ENCODE assay signal across 12 cellular contexts in genomic region chr4:45662996-45663395, GRCh38.
DNase-seq lines count a peak whose midpoint lies in the region; ATAC-seq and TF ChIP-seq lines count a peak whose summit lies in the region.
"Had no signal": no experiment of that assay in that cellular context is flagged by ENCODE, and none has a peak within 500 bp of the region (broad histone marks: within the 10 kb centered on the region; RNA-seq: fewer than 3 reads in every experiment).

No MANE protein-coding gene starts in this region.

- H3K36me3 Mint-ChIP-seq in natural killer cell treated with Interleukin-12 subunit alpha and Interleukin-12 subunit beta and Interleukin-15 and Interleukin-18, amount 100 ng/mL, for 72 hours, result no peaks in the 10 kb centered on the region

- no peak overlapping the region for H3K27ac Mint-ChIP-seq in natural killer cell treated with Interleukin-12 subunit alpha and Interleukin-12 subunit beta and Interleukin-15 and Interleukin-18, amount 100 ng/mL, for 72 hours

- H3K27me3 Mint-ChIP-seq in natural killer cell treated with Interleukin-12 subunit alpha and Interleukin-12 subunit beta and Interleukin-15 and Interleukin-18, amount 100 ng/mL, for 72 hours, result no peaks in the 10 kb centered on the region

- H3K27me3 ChIP-seq in cardiac muscle cell, result no peaks in the 10 kb centered on the region

- DNase-seq in DMS 273 (lab: John Stamatoyannopoulos, UW; ENCODE audit: unreplicated experiment) (peak; percentile 48), DMS 273 treated with DMSO at 0.1 percent for 48 hours (lab: John Stamatoyannopoulos, UW) (no peak), SW 1271 (lab: John Stamatoyannopoulos, UW) (peak; percentile 29 to 71), cardiac muscle cell (ENCODE audit: low read depth in 1 of 2, low spot score in 1 of 2) (peak; percentile 82 to 86), retinal pigment epithelial cell (ENCODE audit: low read depth) (peak; percentile 96), CD1c-positive myeloid dendritic cell (ENCODE audit: extremely low spot score) (no peak)
- no peak for DNase-seq in natural killer cell treated with Interleukin-12 subunit alpha and Interleukin-12 subunit beta and Interleukin-15 and Interleukin-18, amount 100 ng/mL, for 72 hours (ENCODE audit: low spot score)
- DNase-seq: activated naive CD4-positive, alpha-beta T cell treated with Interleukin-2 at 50 U/mL for 16 hours; foreskin melanocyte; NCI-H2107 had no signal

- H3K4me3 ChIP-seq in cardiac muscle cell (no peak overlapping the region), retinal pigment epithelial cell (ENCODE audit: low read length) (no peak overlapping the region)

- H3K4me3 Mint-ChIP-seq in natural killer cell treated with Interleukin-12 subunit alpha and Interleukin-12 subunit beta and Interleukin-15 and Interleukin-18, amount 100 ng/mL, for 72 hours, result no peak overlapping the region

- TF ChIP-seq CTCF in cardiac muscle cell (IDR thresholded peaks at IDR 0.05; ENCODE audit: low read depth, low read length) (no peak), retinal pigment epithelial cell (conservative IDR thresholded peaks at IDR 0.05; ENCODE audit: low read depth, low read length) (no peak)

- no peak overlapping the region for H3K27ac ChIP-seq in cardiac muscle cell
- H3K27ac ChIP-seq: 22Rv1 had no signal

- peaks cover 3% of the 10 kb centered on the region for H3K9me3 Mint-ChIP-seq in natural killer cell treated with Interleukin-12 subunit alpha and Interleukin-12 subunit beta and Interleukin-15 and Interleukin-18, amount 100 ng/mL, for 72 hours

- peaks cover 13% of the 10 kb centered on the region for H3K4me1 ChIP-seq in cardiac muscle cell (ENCODE audit: low read depth)

- H3K4me1 Mint-ChIP-seq in natural killer cell treated with Interleukin-12 subunit alpha and Interleukin-12 subunit beta and Interleukin-15 and Interleukin-18, amount 100 ng/mL, for 72 hours (ENCODE audit: low read depth in 2 of 2), result no peaks in the 10 kb centered on the region

- no peaks in the 10 kb centered on the region for H3K9me3 ChIP-seq in cardiac muscle cell (ENCODE audit: low read depth)

- no peaks in the 10 kb centered on the region for H3K36me3 ChIP-seq in cardiac muscle cell

- no peak for ATAC-seq in GM21717 (IDR thresholded peaks at IDR 0.05; ENCODE audit: unreplicated experiment)
- no peak for ATAC-seq in natural killer cell treated with Interleukin-12 subunit alpha and Interleukin-12 subunit beta and Interleukin-15 and Interleukin-18, amount 100 ng/mL, for 72 hours

Comparison
In these comparisons a context has a peak if more than half of its experiments do, and no peak if none do; other contexts are left out.
1. DNase-seq: peak in DMS 273 (single experiment), SW 1271 (2 of 2), cardiac muscle cell (2 of 2) and retinal pigment epithelial cell (single experiment); none in DMS 273 treated with DMSO at 0.1 percent for 48 hours (single experiment), CD1c-positive myeloid dendritic cell (single experiment) and natural killer cell treated with Interleukin-12 subunit alpha and Interleukin-12 subunit beta and Interleukin-15 and Interleukin-18, amount 100 ng/mL, for 72 hours (single experiment).